Comparison of ENCODE assay signal across 1 cellular context in the genomic region with DNA sequence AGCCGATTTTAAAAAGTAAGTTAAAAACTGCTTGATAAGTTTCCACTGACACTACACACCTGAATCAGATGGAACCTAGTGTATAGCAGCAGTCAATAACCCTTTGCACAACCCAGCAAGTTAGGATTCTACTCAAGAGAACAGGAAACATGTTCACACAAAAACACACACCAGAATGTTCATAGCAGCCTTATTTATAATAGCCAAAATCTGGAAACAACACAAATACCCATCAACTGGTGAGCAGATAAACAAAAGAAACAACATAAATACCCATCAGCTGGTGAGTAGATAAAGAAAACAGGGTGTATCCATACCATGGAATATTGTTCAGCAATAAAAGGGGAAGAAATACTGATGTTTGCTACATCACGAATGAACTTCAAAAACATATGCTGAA.
TF ChIP-seq lines count a peak whose summit lies in the region.

No MANE protein-coding gene starts in this region.

TF ChIP-seq in H1, 55 proteins besides CTCF, POLR2A, EP300 and RAD21:
- no peak for TF ChIP-seq CHD7 (IDR thresholded peaks at IDR 0.05; ENCODE audit: insufficient replicate concordance, low read length)
- TF ChIP-seq CHD1 (IDR thresholded peaks at IDR 0.05; ENCODE audit: low read depth, low read length), result no peak
- TF ChIP-seq POU5F1 (IDR thresholded peaks at IDR 0.05; ENCODE audit: low read depth, low read length), result no peak
- TF ChIP-seq TCF12 (IDR thresholded peaks at IDR 0.05; ENCODE audit: low read depth, low read length), result no peak
